ENCODE assay signal across 6 cellular contexts in the genomic region with DNA sequence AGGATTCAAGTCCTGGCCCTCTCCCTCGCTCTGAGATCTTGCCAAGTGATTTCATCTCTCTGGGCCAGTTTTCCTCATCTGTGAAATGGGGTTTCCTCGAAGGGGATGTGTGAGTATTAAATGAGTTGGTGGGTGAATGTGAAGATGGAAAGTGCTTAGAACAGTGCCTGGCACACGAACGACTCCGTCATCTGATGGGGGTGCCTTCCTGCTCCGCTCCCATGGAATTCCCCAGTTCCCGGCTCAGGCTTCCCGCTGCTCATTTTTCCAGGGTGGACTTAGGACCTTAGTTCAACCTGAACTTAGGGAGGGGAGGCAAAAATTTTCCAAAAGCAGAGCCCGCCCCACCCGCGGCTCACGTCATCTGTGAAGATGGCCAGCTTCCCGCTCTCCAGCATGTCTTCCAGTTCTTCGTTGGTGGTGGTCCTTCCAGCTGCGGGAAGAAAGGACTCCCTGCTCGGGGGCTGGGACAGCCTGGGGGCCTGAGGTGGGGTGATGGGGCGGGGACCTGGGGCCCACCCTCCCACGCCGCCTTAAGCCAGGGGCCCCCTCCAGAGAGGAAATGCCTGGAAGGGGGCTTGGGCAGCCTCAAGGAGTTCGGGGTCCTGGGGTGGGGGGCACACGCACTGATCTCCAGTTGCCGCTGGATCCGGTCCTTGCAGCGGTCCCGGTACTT. TPM values are rescaled to one million over a fixed set of nuclear protein-coding genes. Genes with fewer than 3 reads are reported as not detected.
DNase-seq lines count a peak whose midpoint lies in the region; ATAC-seq and TF ChIP-seq lines count a peak whose summit lies in the region.

No MANE protein-coding gene starts in this region.

- peaks cover 0 to 26% (median 14%) of the 10 kb centered on the region in 12 donors for H3K4me1 ChIP-seq in heart left ventricle
- peaks cover 14 to 17% (median 15%) of the 10 kb centered on the region in 4 donors for H3K4me1 ChIP-seq in upper lobe of left lung

- H3K27me3 ChIP-seq in heart left ventricle (no peaks in the 10 kb centered on the region), upper lobe of left lung (no peaks in the 10 kb centered on the region)

- H3K9me3 Mint-ChIP-seq in stimulated activated naive CD8-positive, alpha-beta T cell treated with anti-CD3 and anti-CD28 coated beads, Interleukin-15, Interleukin-2, amounts not matched to agents 100 ng/mL and 50 ng/mL, for 24 hours: no peaks in the 10 kb centered on the region

- intact Hi-C loops in heart left ventricle (cut with DNase I): loop anchor here in 3 of 10 donors (2.0 to 10.0 kb wide), 4 partner anchors 36 to 146 kb away; partner anchors contain the start of gene STX4 (in 3 of the 3)

- no peak for TF ChIP-seq CTCF in heart left ventricle (IDR thresholded peaks at IDR 0.05)
- TF ChIP-seq CTCF in upper lobe of left lung (IDR thresholded peaks at IDR 0.05): no peak

- no peaks in the 10 kb centered on the region for H3K9me3 ChIP-seq in heart left ventricle
- H3K9me3 ChIP-seq in upper lobe of left lung: no peaks in the 10 kb centered on the region

- ATAC-seq in stimulated activated naive CD8-positive, alpha-beta T cell treated with anti-CD3 and anti-CD28 coated beads, Interleukin-15, Interleukin-2, amounts not matched to agents 100 U/mL and 50 U/mL, for 24 hours: no peak
- peak; percentile 2 to 68 (median 25) for ATAC-seq in heart left ventricle
- peak in 1 of 2 donors; percentile 71 for ATAC-seq in upper lobe of left lung (ENCODE audit: low FRiP score in 2 of 2)
- ATAC-seq in HG03175 (IDR thresholded peaks at IDR 0.05; ENCODE audit: unreplicated experiment): no peak

- no peaks in the 10 kb centered on the region for H3K27me3 Mint-ChIP-seq in stimulated activated naive CD8-positive, alpha-beta T cell treated with anti-CD3 and anti-CD28 coated beads, Interleukin-15, Interleukin-2, amounts not matched to agents 100 ng/mL and 50 ng/mL, for 24 hours

- TF ChIP-seq EP300 in upper lobe of left lung (IDR thresholded peaks at IDR 0.05): no peak

- H3K36me3 Mint-ChIP-seq in stimulated activated naive CD8-positive, alpha-beta T cell treated with anti-CD3 and anti-CD28 coated beads, Interleukin-15, Interleukin-2, amounts not matched to agents 100 ng/mL and 50 ng/mL, for 24 hours (ENCODE audit: low read depth): no peaks in the 10 kb centered on the region

- no peaks in the 10 kb centered on the region for H3K36me3 ChIP-seq in heart left ventricle
- no peaks in the 10 kb centered on the region for H3K36me3 ChIP-seq in upper lobe of left lung

- no peak for DNase-seq in stimulated activated naive CD8-positive, alpha-beta T cell treated with anti-CD3 and anti-CD28 coated beads, Interleukin-15, Interleukin-2, amounts not matched to agents 100 U/mL and 50 U/mL, for 24 hours
- peak in 1 of 5 donors; percentile 54 for DNase-seq in heart left ventricle
- no peak for DNase-seq in upper lobe of left lung
- no peak for DNase-seq in T-helper 9 cell

- TF ChIP-seq POLR2A in heart left ventricle (IDR thresholded peaks at IDR 0.05) (no peak), upper lobe of left lung (IDR thresholded peaks at IDR 0.05) (no peak)

- H3K27ac ChIP-seq in heart left ventricle: peak overlapping the region in 11 of 12 donors; percentile 12 to 86 (median 69)
- H3K27ac ChIP-seq in upper lobe of left lung: peak overlapping the region in 3 of 4 donors; percentile 32 to 84 (median 62)

- WGBS in heart left ventricle, 4 donors: 19 to 27% (median 21%) methylated on average over 18 to 25 of the region's 25 CpGs
- 22 to 40% methylated on average over 14 to 24 of the region's 25 CpGs for WGBS in upper lobe of left lung, 2 donors

- H3K4me1 Mint-ChIP-seq in stimulated activated naive CD8-positive, alpha-beta T cell treated with anti-CD3 and anti-CD28 coated beads, Interleukin-15, Interleukin-2, amounts not matched to agents 100 ng/mL and 50 ng/mL, for 24 hours (ENCODE audit: low read depth): peaks cover 8% of the 10 kb centered on the region

- H3K4me3 Mint-ChIP-seq in stimulated activated naive CD8-positive, alpha-beta T cell treated with anti-CD3 and anti-CD28 coated beads, Interleukin-15, Interleukin-2, amounts not matched to agents 100 ng/mL and 50 ng/mL, for 24 hours: peak overlapping the region; percentile 84

- H3K27ac Mint-ChIP-seq in stimulated activated naive CD8-positive, alpha-beta T cell treated with anti-CD3 and anti-CD28 coated beads, Interleukin-15, Interleukin-2, amounts not matched to agents 100 ng/mL and 50 ng/mL, for 24 hours: peak overlapping the region; percentile 50

- H3K4me3 ChIP-seq in heart left ventricle (peak overlapping the region; percentile 34 to 65 (median 59)), upper lobe of left lung (peak overlapping the region; percentile 36 to 56 (median 44))

RNA-seq across cellular contexts. Expression of gene HSD3B7, which starts 11.5 kb away (rescaled TPM):
- total RNA-seq in heart left ventricle (10 to 100 TPM in 3 of 9 donors, 1 to 10 TPM in 6; 3.8 to 27.2 (median 6.9) TPM), upper lobe of left lung (10 to 100 TPM; 10.5 to 38.8 (median 21.3) TPM)
- 1 to 10 TPM; 7.1 to 7.8 TPM for polyA plus RNA-seq in heart left ventricle

RNA-seq across cellular contexts. Expression of gene STX1B, which starts 14.0 kb away (rescaled TPM):
- total RNA-seq in heart left ventricle (1 to 10 TPM in 4 of 9 donors, under 1 TPM in 5; 0.20 to 2.1 (median 1.00) TPM), upper lobe of left lung (1 to 10 TPM in 2 of 6 donors, under 1 TPM in 4; 0.30 to 2.1 (median 0.51) TPM)
- polyA plus RNA-seq in heart left ventricle: under 1 TPM; 0.22 to 0.76 TPM

RNA-seq across cellular contexts. Expression of gene STX4, which starts 36.9 kb away (rescaled TPM):
- total RNA-seq in heart left ventricle (10 to 100 TPM; 19.5 to 65.8 (median 39.7) TPM), upper lobe of left lung (100 to 1,000 TPM in 3 of 6 donors, 10 to 100 TPM in 3; 44.8 to 168 (median 96.3) TPM)
- polyA plus RNA-seq in heart left ventricle: 10 to 100 TPM; 50.5 to 73.8 TPM

RNA-seq across cellular contexts. Expression of gene SETD1A, which starts 38.9 kb away (rescaled TPM):
- total RNA-seq in heart left ventricle (10 to 100 TPM in 3 of 9 donors, 1 to 10 TPM in 6; 4.6 to 12.1 (median 9.0) TPM), upper lobe of left lung (10 to 100 TPM in 5 of 6 donors, 1 to 10 TPM in 1; 9.1 to 30.4 (median 17.0) TPM)
- polyA plus RNA-seq in heart left ventricle: 1 to 10 TPM; 8.1 to 9.3 TPM

RNA-seq across cellular contexts. Expression of gene ORAI3, which starts 47.6 kb away (rescaled TPM):
- 10 to 100 TPM in 6 of 9 donors, 1 to 10 TPM in 3; 8.5 to 28.9 (median 14.1) TPM for total RNA-seq in heart left ventricle
- polyA plus RNA-seq in heart left ventricle: 10 to 100 TPM in 1 of 2 donors, 1 to 10 TPM in 1; 8.1 to 10.8 TPM
- total RNA-seq in upper lobe of left lung: 10 to 100 TPM; 22.2 to 33.9 (median 28.4) TPM

Comparison
In these comparisons a context has a peak if more than half of its experiments do, and no peak if none do; other contexts are left out.
1. ATAC-seq: peak in heart left ventricle (4 of 4); none in stimulated activated naive CD8-positive, alpha-beta T cell treated with anti-CD3 and anti-CD28 coated beads, Interleukin-15, Interleukin-2, amounts not matched to agents 100 U/mL and 50 U/mL, for 24 hours (single experiment) and HG03175 (single experiment).